1 cellular context compared by ENCODE assay signal in genomic region chr12:56684745-56685369, GRCh38.
TF ChIP-seq lines count a peak whose summit lies in the region.

No MANE protein-coding gene starts in this region.

TF ChIP-seq in HEK293, 187 proteins besides CTCF, POLR2A, EP300 and RAD21 (continued from another document):
- TF ChIP-seq GLI2 (tag by site-specific recombination; IDR thresholded peaks at IDR 0.05; ENCODE audit: borderline replicate concordance, low read depth) (no peak), ZXDB (tag by site-specific recombination; IDR thresholded peaks at IDR 0.05) (no peak; the same call in 1 of the 2 replicates), ZNF555 (tag by site-specific recombination; conservative IDR thresholded peaks at IDR 0.05) (no peak), ZNF529 (tag by site-specific recombination; IDR thresholded peaks at IDR 0.05; ENCODE audit: insufficient replicate concordance) (no peak), REPIN1 (tag by site-specific recombination; IDR thresholded peaks at IDR 0.05; ENCODE audit: low read depth) (no peak), PRDM2 (tag by site-specific recombination; IDR thresholded peaks at IDR 0.05; ENCODE audit: borderline replicate concordance) (no peak), ZNF274 (IDR thresholded peaks at IDR 0.05; ENCODE audit: low read length) (no peak), ZNF274 (tag by site-specific recombination; IDR thresholded peaks at IDR 0.05; ENCODE audit: borderline replicate concordance) (no peak), WT1 (tag by site-specific recombination; IDR thresholded peaks at IDR 0.05) (peak; percentile 54; the same call in 1 of the 2 replicates), ZBTB7A (tag by site-specific recombination; IDR thresholded peaks at IDR 0.05; ENCODE audit: low read depth) (no peak), HOXD13 (CRISPR knock-in tag; IDR thresholded peaks at IDR 0.05; ENCODE audit: borderline replicate concordance) (no peak), ZFP37 (tag by site-specific recombination; IDR thresholded peaks at IDR 0.05) (no peak), ZNF585B (tag by site-specific recombination; IDR thresholded peaks at IDR 0.05) (no peak), SCRT2 (tag by site-specific recombination; IDR thresholded peaks at IDR 0.05) (peak; percentile 23; the same call in 1 of the 2 replicates), ZNF394 (tag by site-specific recombination; IDR thresholded peaks at IDR 0.05; ENCODE audit: borderline replicate concordance) (peak; percentile 11; the same call in 1 of the 2 replicates)
